In genomic region chr5:34770486-34770885, GRCh38 we compare ENCODE assay signal across 1 cellular context.
TF ChIP-seq lines count a peak whose summit lies in the region.

No MANE protein-coding gene starts in this region.

TF ChIP-seq in GM23338, 12 proteins besides CTCF, POLR2A, EP300 and RAD21 (continued from another document):
- TF ChIP-seq REST (IDR thresholded peaks at IDR 0.05; ENCODE audit: unreplicated experiment), result no peak
- TF ChIP-seq ZNF331 (CRISPR knock-in tag; IDR thresholded peaks at IDR 0.05; ENCODE audit: low read depth), result no peak
- TF ChIP-seq EZH2 (IDR thresholded peaks at IDR 0.05; ENCODE audit: low read depth, unreplicated experiment), result no peak
- no peak for TF ChIP-seq ZNF462 (CRISPR knock-in tag; IDR thresholded peaks at IDR 0.05)
